Comparison of ENCODE assay signal across 9 cellular contexts in the genomic region with DNA sequence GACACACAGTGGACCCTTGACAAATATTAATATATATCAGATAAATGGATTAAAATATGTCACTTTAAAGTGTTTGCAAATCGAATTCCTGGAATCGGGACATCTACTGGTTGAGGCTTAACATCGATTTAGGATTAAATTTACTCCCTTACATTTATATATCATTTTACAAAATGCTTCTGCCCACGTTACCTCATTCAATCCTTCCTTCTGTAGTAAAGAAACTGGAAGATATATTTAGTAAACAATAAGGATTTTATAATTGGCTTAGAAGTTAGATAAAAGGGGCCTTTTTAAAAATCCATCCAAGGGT. TPM values are rescaled to one million over a fixed set of nuclear protein-coding genes. Genes with fewer than 3 reads are reported as not detected.
DNase-seq lines count a peak whose midpoint lies in the region; ATAC-seq and TF ChIP-seq lines count a peak whose summit lies in the region.
"Had no signal": no experiment of that assay in that cellular context is flagged by ENCODE, and none has a peak within 500 bp of the region (broad histone marks: within the 10 kb centered on the region; RNA-seq: fewer than 3 reads in every experiment).

No MANE protein-coding gene starts in this region.

- DNase-seq in GM12865 (ENCODE audit: low read depth) (no peak), SK-N-MC (ENCODE audit: low read depth, low spot score) (no peak), fibroblast of lung (ENCODE audit: low read depth in 2 of 2) (no peak), gastrocnemius medialis (no peak), HuH-7 (ENCODE audit: low spot score) (no peak), NCI-H1105 treated with DMSO at 0.1 percent for 48 hours (lab: John Stamatoyannopoulos, UW) (no peak), D341Med (ENCODE audit: low spot score) (no peak), SKM-1 treated with dmso at 0.1 percent for 144 hours (lab: John Stamatoyannopoulos, UW; ENCODE audit: unreplicated experiment) (no peak)
- DNase-seq: activated gamma-delta T cell had no signal

- peak overlapping the region; percentile 94 for H3K9ac ChIP-seq in SK-N-MC (ENCODE audit: insufficient read length)
- peak overlapping the region; percentile 89 for H3K9ac ChIP-seq in fibroblast of lung (ENCODE audit: insufficient read depth, low read length)

- H3K36me3 ChIP-seq in SK-N-MC (ENCODE audit: insufficient read depth, low read length), result peaks cover 23% of the 10 kb centered on the region
- H3K36me3 ChIP-seq in fibroblast of lung (ENCODE audit: control insufficient read depth, insufficient read depth, low read length), result peaks cover under 1% of the 10 kb centered on the region
- peaks cover 0 to 12% of the 10 kb centered on the region in 2 donors for H3K36me3 ChIP-seq in gastrocnemius medialis

- H3K79me2 ChIP-seq in fibroblast of lung (ENCODE audit: control insufficient read depth, insufficient read depth, low read length), result peaks cover 51% of the 10 kb centered on the region

- H3K4me1 ChIP-seq in fibroblast of lung (ENCODE audit: control insufficient read depth, extremely low read depth, insufficient read depth, low read length) (peaks cover 2% of the 10 kb centered on the region), gastrocnemius medialis (peaks cover 22 to 40% of the 10 kb centered on the region in 2 donors)

- H3K27me3 ChIP-seq in fibroblast of lung (ENCODE audit: control insufficient read depth, insufficient read depth, low read length) (no peaks in the 10 kb centered on the region), gastrocnemius medialis (no peaks in the 10 kb centered on the region)

- peak overlapping the region; percentile 84; the same call in 1 of the 2 replicates for H3K27ac ChIP-seq in SK-N-MC
- peak overlapping the region; percentile 76 for H3K27ac ChIP-seq in fibroblast of lung (ENCODE audit: insufficient read depth, low read length)
- peak overlapping the region; percentile 97 to 99 (median 98) for H3K27ac ChIP-seq in gastrocnemius medialis

- TF ChIP-seq POLR2A in gastrocnemius medialis (IDR thresholded peaks at IDR 0.05), result no peak

- peak overlapping the region; percentile 88 for H3K4me2 ChIP-seq in fibroblast of lung (ENCODE audit: extremely low read depth, insufficient read depth, low read length)

- ATAC-seq in gastrocnemius medialis, result no peak

- H4K20me1 ChIP-seq in fibroblast of lung (ENCODE audit: control insufficient read depth, extremely low read depth, insufficient read depth, low read length), result peaks cover 3% of the 10 kb centered on the region

- TF ChIP-seq CTCF in GM12865 (IDR thresholded peaks at IDR 0.05; ENCODE audit: insufficient read depth, low read depth, low read length, missing control alignments) (no peak), fibroblast of lung (conservative IDR thresholded peaks at IDR 0.05 in 1 of 2, IDR thresholded peaks at IDR 0.05 in 1 of 2; ENCODE audit: low read depth in 1 of 2, low read length in 2 of 2) (no peak), gastrocnemius medialis (IDR thresholded peaks at IDR 0.05 in 4 of 5, conservative IDR thresholded peaks at IDR 0.05 in 1 of 5) (no peak)

- H3K9me3 ChIP-seq in SK-N-MC (ENCODE audit: low read depth, low read length) (no peaks in the 10 kb centered on the region), fibroblast of lung (ENCODE audit: control insufficient read depth, insufficient read depth, low read depth, low read length) (no peaks in the 10 kb centered on the region), gastrocnemius medialis (no peaks in the 10 kb centered on the region)

- peak overlapping the region; percentile 45 for H2AFZ ChIP-seq in fibroblast of lung (ENCODE audit: low read length)

- intact Hi-C loops in gastrocnemius medialis (cut with DNase I; ENCODE audit: low total_unique reads), result loop anchor here (2.0 to 10.0 kb wide), 4 partner anchors 21 to 1311 kb away; a partner anchor contains a TSS

- in situ Hi-C loops in gastrocnemius medialis (cut with MboI; ENCODE audit: low sequenced_read_pairs in 4 of 4), result no loop called here

- H3K4me3 ChIP-seq in GM12865 (ENCODE audit: low read depth, low read length) (peak overlapping the region; percentile 91), SK-N-MC (peak overlapping the region; percentile 91), fibroblast of lung (replicated peaks in 1 of 4; ENCODE audit: control extremely low read depth in 1 of 4, insufficient read depth in 1 of 4, low read depth in 3 of 4, low read length in 4 of 4) (peak overlapping the region; percentile 78 to 98 (median 96)), gastrocnemius medialis (peak overlapping the region; percentile 91 to 99 (median 96))

RNA-seq across cellular contexts. Expression of a gene that starts 1.3 kb away (rescaled TPM):
- 36.2 and 42.1 TPM in 2 replicates for total RNA-seq in fibroblast of lung
- 50.4 and 53.4 TPM in 2 replicates for polyA plus RNA-seq in fibroblast of lung
- polyA plus RNA-seq in fibroblast of lung (2012), result 26.6 and 29.5 TPM in 2 replicates
- 5.6 and 5.8 TPM in 2 replicates for polyA minus RNA-seq in fibroblast of lung (ENCODE audit: low replicate concordance)
- 100 to 1,000 TPM in 1 of 4 donors, 10 to 100 TPM in 3; 49.3 to 116 (median 63.3) TPM for total RNA-seq in gastrocnemius medialis

RNA-seq across cellular contexts. Expression of a gene that starts 27.5 kb away (rescaled TPM):
- 0.17 and 0.26 TPM in 2 replicates for total RNA-seq in fibroblast of lung
- 0.06 and 0.17 TPM in 2 replicates for polyA plus RNA-seq in fibroblast of lung
- polyA plus RNA-seq in fibroblast of lung (2012), result 0.06 and 0.10 TPM in 2 replicates
- not detected in 2 replicates for polyA minus RNA-seq in fibroblast of lung (ENCODE audit: low replicate concordance)
- total RNA-seq in gastrocnemius medialis, result 10 to 100 TPM in 3 of 4 donors, 1 to 10 TPM in 1; 5.4 to 49.9 (median 41.6) TPM

RNA-seq across cellular contexts. Expression of a gene that starts 50.2 kb away (rescaled TPM):
- total RNA-seq in fibroblast of lung, result 17.0 and 18.5 TPM in 2 replicates
- polyA plus RNA-seq in fibroblast of lung, result 21.7 and 23.0 TPM in 2 replicates
- polyA plus RNA-seq in fibroblast of lung (2012), result 12.8 and 15.6 TPM in 2 replicates
- 3.2 and 22.8 TPM in 2 replicates for polyA minus RNA-seq in fibroblast of lung (ENCODE audit: low replicate concordance)
- total RNA-seq in gastrocnemius medialis, result 10 to 100 TPM; 10.4 to 15.7 (median 12.4) TPM
